18 cellular contexts compared by ENCODE assay signal in genomic region chr6:71879016-71879415, GRCh38. TPM values are rescaled to one million over a fixed set of nuclear protein-coding genes. Genes with fewer than 3 reads are reported as not detected.
DNase-seq lines count a peak whose midpoint lies in the region; ATAC-seq and TF ChIP-seq lines count a peak whose summit lies in the region.
"Had no signal": no experiment of that assay in that cellular context is flagged by ENCODE, and none has a peak within 500 bp of the region (broad histone marks: within the 10 kb centered on the region; RNA-seq: fewer than 3 reads in every experiment).

No MANE protein-coding gene starts in this region.

- ATAC-seq in WTC11 = no peak
- ATAC-seq: A549; CD8-positive, alpha-beta T cell; SK-N-SH treated with all-trans-retinoic acid at 6 μM for 48 hours had no signal

- H3K4me3 ChIP-seq in AG10803 (ENCODE audit: low read length) (no peak overlapping the region), choroid plexus epithelial cell (ENCODE audit: low read depth, low read length) (no peak overlapping the region), retinal pigment epithelial cell (ENCODE audit: low read length) (no peak overlapping the region)
- H3K4me3 ChIP-seq: A549, BLaER1 had no signal

- POLR2A ChIA-PET in WTC11 (lab: Charles Lee) = no interaction called here

- H3K4me3 Mint-ChIP-seq in HFFc6 (peak overlapping the region; percentile 71), WTC11 (no peak overlapping the region)
- H3K4me3 Mint-ChIP-seq in activated naive CD4-positive, alpha-beta T cell treated with anti-CD3 and anti-CD28 coated beads for 36 hours = no peak overlapping the region
- H3K4me3 Mint-ChIP-seq: CD8-positive, alpha-beta T cell had no signal

- H3K9me3 Mint-ChIP-seq in HFFc6 (no peaks in the 10 kb centered on the region), WTC11 (no peaks in the 10 kb centered on the region)
- no peaks in the 10 kb centered on the region for H3K9me3 Mint-ChIP-seq in activated naive CD4-positive, alpha-beta T cell treated with anti-CD3 and anti-CD28 coated beads for 36 hours
- H3K9me3 Mint-ChIP-seq: CD8-positive, alpha-beta T cell had no signal

- no peaks in the 10 kb centered on the region; the same call in 1 of the 2 replicates for H3K27me3 Mint-ChIP-seq in HFFc6 (ENCODE audit: insufficient read depth)
- peaks cover 6% of the 10 kb centered on the region for H3K27me3 Mint-ChIP-seq in WTC11 (ENCODE audit: low read depth)
- peaks cover 5% of the 10 kb centered on the region for H3K27me3 Mint-ChIP-seq in activated naive CD4-positive, alpha-beta T cell treated with anti-CD3 and anti-CD28 coated beads for 36 hours (ENCODE audit: low read depth)

- peaks cover 7% of the 10 kb centered on the region; the same call in 1 of the 2 replicates for H3K36me3 Mint-ChIP-seq in HFFc6 (ENCODE audit: low read depth)
- H3K36me3 Mint-ChIP-seq in WTC11 = no peaks in the 10 kb centered on the region
- no peaks in the 10 kb centered on the region for H3K36me3 Mint-ChIP-seq in activated naive CD4-positive, alpha-beta T cell treated with anti-CD3 and anti-CD28 coated beads for 36 hours (ENCODE audit: low read depth)
- H3K36me3 Mint-ChIP-seq: CD8-positive, alpha-beta T cell had no signal

- TF ChIP-seq CTCF in AG10803 (conservative IDR thresholded peaks at IDR 0.05; ENCODE audit: low read length) = no peak
- TF ChIP-seq CTCF in HFFc6 (IDR thresholded peaks at IDR 0.05) = no peak
- no peak for TF ChIP-seq CTCF in choroid plexus epithelial cell (conservative IDR thresholded peaks at IDR 0.05; ENCODE audit: low read depth, low read length)
- TF ChIP-seq CTCF in retinal pigment epithelial cell (conservative IDR thresholded peaks at IDR 0.05; ENCODE audit: low read depth, low read length) = no peak
- TF ChIP-seq CTCF in WTC11 (IDR thresholded peaks at IDR 0.05) = no peak

- intact Hi-C loops in activated naive CD4-positive, alpha-beta T cell treated with anti-CD3 and anti-CD28 coated beads for 36 hours (cut with micrococcal nuclease) = no loop called here

- H3K4me1 Mint-ChIP-seq in HFFc6 (ENCODE audit: low read depth) = peaks cover 46% of the 10 kb centered on the region
- no peaks in the 10 kb centered on the region for H3K4me1 Mint-ChIP-seq in WTC11
- no peaks in the 10 kb centered on the region for H3K4me1 Mint-ChIP-seq in activated naive CD4-positive, alpha-beta T cell treated with anti-CD3 and anti-CD28 coated beads for 36 hours (ENCODE audit: low read depth)

- DNase-seq in AG10803 (ENCODE audit: low read depth) = peak; percentile 76
- peak; percentile 72 for DNase-seq in HFFc6
- DNase-seq in choroid plexus epithelial cell (ENCODE audit: low read depth) = peak; percentile 1
- peak; percentile 78 for DNase-seq in retinal pigment epithelial cell (ENCODE audit: low read depth)
- no peak for DNase-seq in NCI-H2081 treated with DMSO at 0.1 percent for 48 hours (lab: John Stamatoyannopoulos, UW)
- no peak for DNase-seq in T-helper 9 cell
- no peak for DNase-seq in WTC11 (ENCODE audit: low spot score)
- DNase-seq in activated naive CD4-positive, alpha-beta T cell treated with anti-CD3 and anti-CD28 coated beads for 36 hours = no peak
- DNase-seq: CD8-positive, alpha-beta T cell; DND-41; GF-D8; MM.1S; NCI-H1092 treated with DMSO at 0.1 percent for 48 hours; NCI-H510A treated with DMSO at 0.1 percent for 48 hours; SHP77 had no signal

- H3K27ac Mint-ChIP-seq in HFFc6 (peak overlapping the region; percentile 54), WTC11 (no peak overlapping the region)
- no peak overlapping the region for H3K27ac Mint-ChIP-seq in activated naive CD4-positive, alpha-beta T cell treated with anti-CD3 and anti-CD28 coated beads for 36 hours
- H3K27ac Mint-ChIP-seq: CD8-positive, alpha-beta T cell had no signal

- CTCF ChIA-PET in WTC11 (lab: Charles Lee) = no interaction called here
- CTCF ChIA-PET in activated naive CD4-positive, alpha-beta T cell treated with anti-CD3 and anti-CD28 coated beads for 36 hours (lab: Charles Lee) = no interaction called here

TF ChIP-seq in WTC11, 78 proteins besides CTCF, POLR2A, EP300 and RAD21:
- TF ChIP-seq TEAD4 (CRISPR knock-in tag; IDR thresholded peaks at IDR 0.05) (no peak), ZNF121 (CRISPR knock-in tag; IDR thresholded peaks at IDR 0.05) (no peak), ESRRA (CRISPR knock-in tag; IDR thresholded peaks at IDR 0.05; ENCODE audit: borderline replicate concordance) (no peak)

RNA-seq across cellular contexts. Expression of gene RIMS1, which starts 7.3 kb away (rescaled TPM):
- total RNA-seq in HFFc6 (2021; fragmentation: NEBNext Ultra II Directional; extraction: Animal tissue kit (Norgen Biotek cat#: 25700)) = 1 to 10 TPM; 1.5 to 2.5 (median 2.2) TPM
- total RNA-seq in WTC11 (2021) = 0.69 to 1.1 TPM (median 1.1 TPM) in 3 replicates
- not detected for total RNA-seq in activated naive CD4-positive, alpha-beta T cell treated with anti-CD3 and anti-CD28 coated beads for 36 hours
- total RNA-seq: CD8-positive, alpha-beta T cell had no signal

Comparison
In these comparisons a context has a peak if more than half of its experiments do, and no peak if none do; other contexts are left out.
1. DNase-seq: peak in AG10803 (single experiment), HFFc6 (single experiment), choroid plexus epithelial cell (single experiment) and retinal pigment epithelial cell (single experiment); none in NCI-H2081 treated with DMSO at 0.1 percent for 48 hours (single experiment), T-helper 9 cell (single experiment), WTC11 (single experiment) and activated naive CD4-positive, alpha-beta T cell treated with anti-CD3 and anti-CD28 coated beads for 36 hours (single experiment).